ENCODE assay signal across 1 cellular context in the genomic region with DNA sequence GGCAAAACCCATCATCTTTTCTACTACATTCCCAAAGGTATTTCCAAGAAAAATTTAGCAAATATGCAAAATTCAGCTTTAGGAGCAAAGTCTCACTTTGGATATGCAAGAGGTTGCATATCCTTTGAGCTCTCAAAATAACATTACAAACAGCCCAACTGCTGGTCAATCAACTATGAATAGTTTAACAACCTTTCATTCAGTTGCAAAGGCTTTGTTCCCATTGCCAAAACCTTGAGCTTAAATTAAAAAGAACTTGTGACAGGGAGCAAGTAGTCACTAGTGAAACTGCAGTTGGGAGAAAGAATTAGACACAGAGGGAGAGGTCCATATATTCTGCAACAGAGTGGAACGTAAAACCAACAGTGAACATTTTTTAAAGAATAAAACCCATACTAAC.
TF ChIP-seq lines count a peak whose summit lies in the region.

No MANE protein-coding gene starts in this region.

TF ChIP-seq in GM12878, 131 proteins besides CTCF, POLR2A, EP300 and RAD21 (continued from another document):
- TF ChIP-seq TCF12 (IDR thresholded peaks at IDR 0.05; ENCODE audit: low read depth, low read length) (no peak), NFYA (IDR thresholded peaks at IDR 0.05; ENCODE audit: borderline replicate concordance, low read depth, low read length) (no peak), ZNF384 (IDR thresholded peaks at IDR 0.05; ENCODE audit: borderline replicate concordance, low read depth, low read length) (no peak), RUNX3 (IDR thresholded peaks at IDR 0.05; ENCODE audit: low read length) (no peak), EED (IDR thresholded peaks at IDR 0.05; ENCODE audit: low read depth) (no peak), PAX8 (IDR thresholded peaks at IDR 0.05) (no peak), FOS (IDR thresholded peaks at IDR 0.05; ENCODE audit: borderline replicate concordance, extremely low read depth, insufficient read length) (no peak), MYB (IDR thresholded peaks at IDR 0.05; ENCODE audit: borderline replicate concordance, low read depth, low read length) (no peak), ZNF217 (IDR thresholded peaks at IDR 0.05) (no peak), IKZF2 (IDR thresholded peaks at IDR 0.05) (no peak)
- TF ChIP-seq, protein P1, sequence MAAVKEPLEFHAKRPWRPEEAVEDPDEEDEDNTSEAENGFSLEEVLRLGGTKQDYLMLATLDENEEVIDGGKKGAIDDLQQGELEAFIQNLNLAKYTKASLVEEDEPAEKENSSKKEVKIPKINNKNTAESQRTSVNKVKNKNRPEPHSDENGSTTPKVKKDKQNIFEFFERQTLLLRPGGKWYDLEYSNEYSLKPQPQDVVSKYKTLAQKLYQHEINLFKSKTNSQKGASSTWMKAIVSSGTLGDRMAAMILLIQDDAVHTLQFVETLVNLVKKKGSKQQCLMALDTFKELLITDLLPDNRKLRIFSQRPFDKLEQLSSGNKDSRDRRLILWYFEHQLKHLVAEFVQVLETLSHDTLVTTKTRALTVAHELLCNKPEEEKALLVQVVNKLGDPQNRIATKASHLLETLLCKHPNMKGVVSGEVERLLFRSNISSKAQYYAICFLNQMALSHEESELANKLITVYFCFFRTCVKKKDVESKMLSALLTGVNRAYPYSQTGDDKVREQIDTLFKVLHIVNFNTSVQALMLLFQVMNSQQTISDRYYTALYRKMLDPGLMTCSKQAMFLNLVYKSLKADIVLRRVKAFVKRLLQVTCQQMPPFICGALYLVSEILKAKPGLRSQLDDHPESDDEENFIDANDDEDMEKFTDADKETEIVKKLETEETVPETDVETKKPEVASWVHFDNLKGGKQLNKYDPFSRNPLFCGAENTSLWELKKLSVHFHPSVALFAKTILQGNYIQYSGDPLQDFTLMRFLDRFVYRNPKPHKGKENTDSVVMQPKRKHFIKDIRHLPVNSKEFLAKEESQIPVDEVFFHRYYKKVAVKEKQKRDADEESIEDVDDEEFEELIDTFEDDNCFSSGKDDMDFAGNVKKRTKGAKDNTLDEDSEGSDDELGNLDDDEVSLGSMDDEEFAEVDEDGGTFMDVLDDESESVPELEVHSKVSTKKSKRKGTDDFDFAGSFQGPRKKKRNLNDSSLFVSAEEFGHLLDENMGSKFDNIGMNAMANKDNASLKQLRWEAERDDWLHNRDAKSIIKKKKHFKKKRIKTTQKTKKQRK (IDR thresholded peaks at IDR 0.05; ENCODE audit: low read depth, low read length) = no peak
